8 cellular contexts compared by ENCODE assay signal in genomic region chr17:39927101-39927927, GRCh38. TPM values are rescaled to one million over a fixed set of nuclear protein-coding genes. Genes with fewer than 3 reads are reported as not detected.
DNase-seq lines count a peak whose midpoint lies in the region; ATAC-seq and TF ChIP-seq lines count a peak whose summit lies in the region.

A gene with protein sequence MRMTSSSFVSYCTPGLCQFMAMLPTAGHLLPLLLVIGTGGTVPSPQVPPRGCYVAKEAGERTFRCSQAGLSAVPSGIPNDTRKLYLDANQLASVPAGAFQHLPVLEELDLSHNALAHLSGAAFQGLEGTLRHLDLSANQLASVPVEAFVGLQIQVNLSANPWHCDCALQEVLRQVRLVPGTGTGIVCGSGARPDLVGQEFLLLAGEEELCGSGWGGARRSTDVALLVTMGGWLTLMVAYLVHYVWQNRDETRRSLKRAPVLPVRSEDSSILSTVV (plus strand): TSS chr17:39927732. CDS start chr17:39941524, 13,792 bp downstream.
Gene ORMDL3, minus strand, starts transcription at chr17:39927601. Its CDS starts 3,398 bp downstream, at chr17:39924203.

- H3K4me3 Mint-ChIP-seq in activated naive CD8-positive, alpha-beta T cell = peak within 1 kb of the TSS; percentile 95

- intact Hi-C loops in testis (cut with DNase I; ENCODE audit: low total_unique reads) = no loop called here

- 0 to 1% methylated on average over 43 to 65 of the region's 72 CpGs for WGBS in testis, 2 donors

- H3K27ac Mint-ChIP-seq in activated naive CD8-positive, alpha-beta T cell = peak within 1 kb of the TSS; percentile 98

- H3K4me1 ChIP-seq in testis = peaks cover 18% of the 10 kb centered on the region

- ATAC-seq in HG02571 (IDR thresholded peaks at IDR 0.05; ENCODE audit: unreplicated experiment) (peak; percentile 80), SK-N-SH treated with all-trans-retinoic acid at 6 μM for 48 hours (peak; percentile 78), omental fat pad (ENCODE audit: low FRiP score) (peak; percentile 90)

- H3K36me3 ChIP-seq in testis (ENCODE audit: low read depth, missing control alignments) = no peaks in the 10 kb centered on the region

- no peaks in the 10 kb centered on the region for H3K9me3 ChIP-seq in testis

- TF ChIP-seq CTCF in omental fat pad (IDR thresholded peaks at IDR 0.05) (no peak), testis (IDR thresholded peaks at IDR 0.05) (peak in 1 of 3 experiments; percentile 6)

- H3K4me3 ChIP-seq in testis = peak within 1 kb of the TSS; percentile 88 to 89

- no peaks in the 10 kb centered on the region for H3K27me3 Mint-ChIP-seq in activated naive CD8-positive, alpha-beta T cell

- H3K36me3 Mint-ChIP-seq in activated naive CD8-positive, alpha-beta T cell = peaks cover 3% of the 10 kb centered on the region

- peak within 1 kb of the TSS; percentile 84 to 91 for H3K27ac ChIP-seq in testis

- H3K4me1 Mint-ChIP-seq in activated naive CD8-positive, alpha-beta T cell (ENCODE audit: low read depth) = peaks cover 57% of the 10 kb centered on the region

- DNase-seq in GM04503 (ENCODE audit: low read depth) (peak; percentile 44), NCI-H1092 treated with DMSO at 0.1 percent for 48 hours (lab: John Stamatoyannopoulos, UW) (peak; percentile 85), glomerular visceral epithelial cell (ENCODE audit: extremely low spot score) (peak; percentile 94), omental fat pad (ENCODE audit: low spot score) (peak; percentile 71), testis (peak; percentile 95)

- no peaks in the 10 kb centered on the region for H3K9me3 Mint-ChIP-seq in activated naive CD8-positive, alpha-beta T cell (ENCODE audit: low read depth)

- H3K27me3 ChIP-seq in testis = no peaks in the 10 kb centered on the region

- TF ChIP-seq POLR2A in testis (IDR thresholded peaks at IDR 0.05) = no peak

TF ChIP-seq in SK-N-SH treated with all-trans-retinoic acid at 6 μM for 48 hours, 23 proteins besides CTCF, POLR2A, EP300 and RAD21:
- TF ChIP-seq CSDC2 (CRISPR knock-in tag; IDR thresholded peaks at IDR 0.05) (peak; percentile 86), ZFP3 (CRISPR knock-in tag; IDR thresholded peaks at IDR 0.05) (no peak)
- TF ChIP-seq, protein P1, sequence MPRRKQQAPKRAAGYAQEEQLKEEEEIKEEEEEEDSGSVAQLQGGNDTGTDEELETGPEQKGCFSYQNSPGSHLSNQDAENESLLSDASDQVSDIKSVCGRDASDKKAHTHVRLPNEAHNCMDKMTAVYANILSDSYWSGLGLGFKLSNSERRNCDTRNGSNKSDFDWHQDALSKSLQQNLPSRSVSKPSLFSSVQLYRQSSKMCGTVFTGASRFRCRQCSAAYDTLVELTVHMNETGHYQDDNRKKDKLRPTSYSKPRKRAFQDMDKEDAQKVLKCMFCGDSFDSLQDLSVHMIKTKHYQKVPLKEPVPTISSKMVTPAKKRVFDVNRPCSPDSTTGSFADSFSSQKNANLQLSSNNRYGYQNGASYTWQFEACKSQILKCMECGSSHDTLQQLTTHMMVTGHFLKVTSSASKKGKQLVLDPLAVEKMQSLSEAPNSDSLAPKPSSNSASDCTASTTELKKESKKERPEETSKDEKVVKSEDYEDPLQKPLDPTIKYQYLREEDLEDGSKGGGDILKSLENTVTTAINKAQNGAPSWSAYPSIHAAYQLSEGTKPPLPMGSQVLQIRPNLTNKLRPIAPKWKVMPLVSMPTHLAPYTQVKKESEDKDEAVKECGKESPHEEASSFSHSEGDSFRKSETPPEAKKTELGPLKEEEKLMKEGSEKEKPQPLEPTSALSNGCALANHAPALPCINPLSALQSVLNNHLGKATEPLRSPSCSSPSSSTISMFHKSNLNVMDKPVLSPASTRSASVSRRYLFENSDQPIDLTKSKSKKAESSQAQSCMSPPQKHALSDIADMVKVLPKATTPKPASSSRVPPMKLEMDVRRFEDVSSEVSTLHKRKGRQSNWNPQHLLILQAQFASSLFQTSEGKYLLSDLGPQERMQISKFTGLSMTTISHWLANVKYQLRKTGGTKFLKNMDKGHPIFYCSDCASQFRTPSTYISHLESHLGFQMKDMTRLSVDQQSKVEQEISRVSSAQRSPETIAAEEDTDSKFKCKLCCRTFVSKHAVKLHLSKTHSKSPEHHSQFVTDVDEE (CRISPR knock-in tag; IDR thresholded peaks at IDR 0.05) = peak; percentile 90
- TF ChIP-seq, protein P2, sequence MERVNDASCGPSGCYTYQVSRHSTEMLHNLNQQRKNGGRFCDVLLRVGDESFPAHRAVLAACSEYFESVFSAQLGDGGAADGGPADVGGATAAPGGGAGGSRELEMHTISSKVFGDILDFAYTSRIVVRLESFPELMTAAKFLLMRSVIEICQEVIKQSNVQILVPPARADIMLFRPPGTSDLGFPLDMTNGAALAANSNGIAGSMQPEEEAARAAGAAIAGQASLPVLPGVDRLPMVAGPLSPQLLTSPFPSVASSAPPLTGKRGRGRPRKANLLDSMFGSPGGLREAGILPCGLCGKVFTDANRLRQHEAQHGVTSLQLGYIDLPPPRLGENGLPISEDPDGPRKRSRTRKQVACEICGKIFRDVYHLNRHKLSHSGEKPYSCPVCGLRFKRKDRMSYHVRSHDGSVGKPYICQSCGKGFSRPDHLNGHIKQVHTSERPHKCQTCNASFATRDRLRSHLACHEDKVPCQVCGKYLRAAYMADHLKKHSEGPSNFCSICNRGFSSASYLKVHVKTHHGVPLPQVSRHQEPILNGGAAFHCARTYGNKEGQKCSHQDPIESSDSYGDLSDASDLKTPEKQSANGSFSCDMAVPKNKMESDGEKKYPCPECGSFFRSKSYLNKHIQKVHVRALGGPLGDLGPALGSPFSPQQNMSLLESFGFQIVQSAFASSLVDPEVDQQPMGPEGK (CRISPR knock-in tag; IDR thresholded peaks at IDR 0.05; ENCODE audit: borderline replicate concordance) = peak; percentile 59; the same call in 1 of the 2 replicates

RNA-seq across cellular contexts. Expression of the first gene that starts in this region (rescaled TPM):
- not detected for total RNA-seq in omental fat pad
- total RNA-seq in testis = under 1 TPM in 1 of 2 donors, not detected in 1; 0.47 TPM
- polyA plus RNA-seq in testis (ENCODE audit: insufficient read depth, low read depth, low replicate concordance) = 0.78 TPM

RNA-seq across cellular contexts. Expression of gene ORMDL3, which starts in this region (rescaled TPM):
- total RNA-seq in omental fat pad (100 to 1,000 TPM in 2 of 4 donors, 10 to 100 TPM in 2; 78.5 to 338 (median 163) TPM), testis (10 to 100 TPM; 79.0 to 99.7 TPM)
- 77.6 TPM for polyA plus RNA-seq in testis (ENCODE audit: insufficient read depth, low read depth, low replicate concordance)

Comparison
In these comparisons a context has a peak if more than half of its experiments do, and no peak if none do; other contexts are left out.
1. Peak in every context shown above with its lines: DNase-seq, ATAC-seq, H3K4me3 ChIP-seq and H3K27ac ChIP-seq.
2. DNase-seq: peak in every context shown above with its lines; median percentile 95 in testis; 94 in glomerular visceral epithelial cell; 85 in NCI-H1092 treated with DMSO at 0.1 percent for 48 hours; 71 in omental fat pad; 44 in GM04503.